11 cellular contexts compared by ENCODE assay signal in the genomic region with DNA sequence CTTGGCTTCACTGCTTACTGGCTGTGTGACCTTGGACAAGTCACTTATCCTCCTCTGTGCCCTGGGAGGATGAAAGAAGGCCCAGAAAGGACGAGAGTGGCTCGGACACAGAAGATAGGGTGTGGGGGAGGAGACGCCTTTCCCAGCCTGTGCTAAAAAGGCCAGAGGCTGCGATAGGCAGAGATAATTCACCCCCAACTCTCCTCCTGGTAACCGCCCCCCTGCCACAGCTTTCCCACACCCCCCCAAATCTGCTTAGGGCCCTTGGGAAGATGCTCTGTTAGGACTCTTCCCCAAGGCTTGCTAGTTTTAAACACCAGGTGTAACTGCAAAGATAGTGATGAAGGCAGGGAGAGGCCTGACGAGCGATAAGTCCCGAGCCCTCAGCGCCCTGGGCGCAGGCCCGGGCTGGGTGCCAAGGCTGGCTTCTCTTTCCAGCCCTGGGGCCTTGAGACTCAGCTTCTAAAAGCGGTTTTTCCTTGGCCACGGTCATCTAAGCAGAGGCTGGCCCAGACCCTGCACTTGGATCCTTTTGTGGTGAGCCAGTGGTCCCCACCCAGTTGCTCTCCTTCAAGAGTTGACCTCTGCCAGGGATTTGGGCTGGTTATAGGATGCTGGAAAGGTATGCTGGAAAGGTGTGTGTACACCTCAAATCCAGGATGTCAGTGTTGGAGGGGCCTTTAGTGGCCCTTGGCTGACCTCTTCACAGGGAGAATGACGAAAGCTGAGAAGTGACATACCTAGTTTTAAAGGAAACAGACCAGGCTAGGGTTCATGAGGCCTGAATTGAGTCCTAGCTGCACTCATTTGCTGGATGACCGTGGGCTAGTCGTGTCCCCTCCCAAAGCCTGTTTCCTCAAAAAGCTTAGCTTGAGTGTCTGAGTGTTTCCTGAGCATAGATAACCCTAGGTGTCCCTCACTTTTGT. TPM values are rescaled to one million over a fixed set of nuclear protein-coding genes. Genes with fewer than 3 reads are reported as not detected.
DNase-seq lines count a peak whose midpoint lies in the region; ATAC-seq, FAIRE-seq and TF ChIP-seq lines count a peak whose summit lies in the region.
"Had no signal": no experiment of that assay in that cellular context is flagged by ENCODE, and none has a peak within 500 bp of the region (broad histone marks: within the 10 kb centered on the region; RNA-seq: fewer than 3 reads in every experiment).

No MANE protein-coding gene starts in this region.

- CTCF ChIA-PET in H1 (lab: Charles Lee; ENCODE audit: partially characterized antibody), result interaction anchor here (1.3 to 21.5 kb wide), 5 partner anchors 13 to 144 kb away, joined by 3 to 299 read pairs (median 57); a partner anchor contains a TSS

- TF ChIP-seq CTCF in OCI-LY3 (IDR thresholded peaks at IDR 0.05; ENCODE audit: low read depth, low read length) (no peak), H1 (IDR thresholded peaks at IDR 0.05; ENCODE audit: control extremely low read depth in 1 of 3, insufficient read depth in 1 of 3, low read depth in 1 of 3, low read length in 3 of 3) (no peak), neutrophil (IDR thresholded peaks at IDR 0.05) (no peak), glutamatergic neuron (IDR thresholded peaks at IDR 0.05; ENCODE audit: partially characterized antibody, unreplicated experiment) (no peak)

- TF ChIP-seq POLR2A in H1 (IDR thresholded peaks at IDR 0.05; ENCODE audit: control extremely low read depth in 1 of 2, low read depth in 2 of 2, low read length in 2 of 2) (no peak), H54 (IDR thresholded peaks at IDR 0.05; ENCODE audit: low read depth, low read length) (no peak)

- H3K14ac ChIP-seq in H1 (ENCODE audit: insufficient read length), result no peak overlapping the region

- DNase-seq in AG20443 (ENCODE audit: low spot score) (peak; percentile 57), H1 (ENCODE audit: low read depth in 1 of 2, low spot score in 2 of 2) (no peak), H54 (ENCODE audit: insufficient read length, low spot score) (no peak), glutamatergic neuron (no peak)
- DNase-seq in effector CD4-positive, alpha-beta T cell, result no peak
- DNase-seq: activated CD4-positive, alpha-beta T cell treated with anti-CD3 and anti-CD28 coated beads for 48 hours; stimulated activated naive CD8-positive, alpha-beta T cell treated with anti-CD3 and anti-CD28 coated beads, Interleukin-15, amount 100 ng/mL, for 72 hours had no signal

- no peak overlapping the region for H4K5ac ChIP-seq in H1 (ENCODE audit: insufficient read length, low read depth, low read length)

- H3K27ac ChIP-seq in OCI-LY3 (ENCODE audit: low read length) (peak overlapping the region; percentile 62), H1 (ENCODE audit: low read depth, low read length) (no peak overlapping the region; the same call in 1 of the 2 replicates), neutrophil (peak overlapping the region; percentile 99)

- peaks cover 5% of the 10 kb centered on the region for H3K9me3 Mint-ChIP-seq in glutamatergic neuron (ENCODE audit: unreplicated experiment)
- H3K9me3 Mint-ChIP-seq: central memory CD8-positive, alpha-beta T cell; stimulated activated naive CD8-positive, alpha-beta T cell treated with anti-CD3 and anti-CD28 coated beads, Interleukin-15, amount 100 ng/mL, for 72 hours had no signal

- H4K20me1 ChIP-seq in OCI-LY3 (ENCODE audit: insufficient read depth, low read length) (no peaks in the 10 kb centered on the region), H1 (replicated peaks in 1 of 2; ENCODE audit: control insufficient read depth in 1 of 2, insufficient read depth in 2 of 2, low read length in 2 of 2) (no peaks in the 10 kb centered on the region)

- no peak for TF ChIP-seq RAD21 in H1 (IDR thresholded peaks at IDR 0.05 in 1 of 2, conservative IDR thresholded peaks at IDR 0.05 in 1 of 2; ENCODE audit: low read depth in 2 of 2, low read length in 2 of 2)

- peaks cover 27% of the 10 kb centered on the region for H3K23me2 ChIP-seq in H1 (ENCODE audit: low read depth, low read length)

- TF ChIP-seq EP300 in H1 (IDR thresholded peaks at IDR 0.05; ENCODE audit: borderline replicate concordance in 1 of 2, low read depth in 2 of 2, low read length in 2 of 2), result no peak

- H3K9ac ChIP-seq in OCI-LY3 (ENCODE audit: low read length) (no peak overlapping the region), H1 (replicated peaks in 1 of 4; ENCODE audit: extremely low read depth in 1 of 4, low read depth in 3 of 4, low read length in 3 of 4) (no peak overlapping the region)

- no peak overlapping the region for H2BK20ac ChIP-seq in H1 (ENCODE audit: low read length)

- H3K36me3 ChIP-seq in OCI-LY3 (replicated peaks; ENCODE audit: low read depth, low read length) (peaks cover 15% of the 10 kb centered on the region), H1 (ENCODE audit: control insufficient read depth in 2 of 4, insufficient read depth in 4 of 4, low read length in 3 of 4) (no peaks in the 10 kb centered on the region), neutrophil (no peaks in the 10 kb centered on the region)

- POLR2A ChIA-PET in H1 (lab: Charles Lee; ENCODE audit: partially characterized antibody), result no interaction called here

- H2AK5ac ChIP-seq in H1 (ENCODE audit: low read depth, low read length), result peak overlapping the region; percentile 11; the same call in 1 of the 2 replicates

- H3K23ac ChIP-seq in H1 (ENCODE audit: insufficient read length), result no peak overlapping the region

- H2AFZ ChIP-seq in OCI-LY3 (ENCODE audit: low read depth, low read length), result no peak overlapping the region
- H2AFZ ChIP-seq in H1 (ENCODE audit: low read length), result no peak overlapping the region

- H3K4me3 ChIP-seq in OCI-LY3 (ENCODE audit: low read length) (no peak overlapping the region), H1 (ENCODE audit: extremely low read depth in 1 of 4, insufficient read depth in 2 of 4, low read depth in 3 of 4, low read length in 4 of 4) (no peak overlapping the region), neutrophil (ENCODE audit: low read depth in 1 of 2, low read length in 1 of 2) (no peak overlapping the region)

- no peak overlapping the region for H3K56ac ChIP-seq in H1 (replicated peaks; ENCODE audit: insufficient read length, low read depth, low read length)

- no peaks in the 10 kb centered on the region for H3K36me3 Mint-ChIP-seq in glutamatergic neuron (ENCODE audit: unreplicated experiment)

- H2BK15ac ChIP-seq in H1 (ENCODE audit: low read length), result peak overlapping the region; percentile 9

- no peaks in the 10 kb centered on the region for H3K27me3 ChIP-seq in OCI-LY3 (ENCODE audit: low read depth, low read length)
- H3K27me3 ChIP-seq in H1 (replicated peaks in 1 of 4; ENCODE audit: control insufficient read depth in 3 of 4, extremely low read depth in 1 of 4, insufficient read depth in 3 of 4, low read length in 3 of 4), result peaks cover 2 to 17% (median 15%) of the 10 kb centered on the region in 4 experiments; a peak in 6 of 7 replicates
- H3K27me3 ChIP-seq in neutrophil, result no peaks in the 10 kb centered on the region

- no peak overlapping the region for H3K27ac Mint-ChIP-seq in glutamatergic neuron (ENCODE audit: unreplicated experiment)

- H4K8ac ChIP-seq in H1 (ENCODE audit: extremely low read depth, insufficient read depth, low read length), result no peak overlapping the region; the same call in 1 of the 2 replicates

- no peak overlapping the region for H2BK120ac ChIP-seq in H1 (replicated peaks; ENCODE audit: low read depth, low read length)

- H3K9me3 ChIP-seq in OCI-LY3 (ENCODE audit: insufficient read depth, low read length) (no peaks in the 10 kb centered on the region), H1 (ENCODE audit: insufficient read depth in 2 of 2, low read depth in 1 of 2, low read length in 1 of 2) (no peaks in the 10 kb centered on the region), neutrophil (no peaks in the 10 kb centered on the region)

- H3K18ac ChIP-seq in H1 (ENCODE audit: extremely low read depth, low read length), result no peak overlapping the region

- H3K4ac ChIP-seq in H1 (replicated peaks; ENCODE audit: insufficient read length, low read depth, low read length), result no peak overlapping the region

- H3K79me2 ChIP-seq in OCI-LY3 (ENCODE audit: low read length) (peaks cover 37% of the 10 kb centered on the region), H1 (ENCODE audit: control insufficient read depth in 1 of 2, insufficient read depth in 2 of 2, low read length in 2 of 2) (no peaks in the 10 kb centered on the region)

- H3K4me1 ChIP-seq in OCI-LY3 (ENCODE audit: low read length), result peaks cover 38% of the 10 kb centered on the region
- H3K4me1 ChIP-seq in H1 (replicated peaks in 1 of 4; ENCODE audit: control insufficient read depth in 3 of 4, insufficient read depth in 4 of 4, low read length in 3 of 4), result peaks cover 0 to 9% (median 7%) of the 10 kb centered on the region in 4 experiments; a peak in 6 of 7 replicates
- peaks cover 14 to 22% of the 10 kb centered on the region in 2 experiments for H3K4me1 ChIP-seq in neutrophil (ENCODE audit: control insufficient read depth in 1 of 2, insufficient read depth in 1 of 2, low read depth in 1 of 2, low read length in 1 of 2)

- no peak for FAIRE-seq in H1 (lab: Jason Lieb, UNC)
- FAIRE-seq in H54 (lab: Jason Lieb, UNC), result no peak

- WGBS in H1 (ENCODE audit: extremely low coverage in 1 of 2, insufficient coverage in 1 of 2, insufficient read length in 1 of 2, insufficient replicate concordance in 2 of 2, low coverage in 1 of 2, low lambda C conversion rate in 2 of 2, missing lambda C conversion rate in 1 of 2), 2 experiments, result 92% methylated on average over 11 of the region's 16 CpGs; no CpG with 5 or more reads in 1 of the 2 experiments

- peak overlapping the region; percentile 25 for H4K91ac ChIP-seq in H1 (replicated peaks; ENCODE audit: insufficient read length, low read length)

- H3K27me3 Mint-ChIP-seq in glutamatergic neuron (ENCODE audit: unreplicated experiment), result peaks cover 7% of the 10 kb centered on the region
- H3K27me3 Mint-ChIP-seq: central memory CD8-positive, alpha-beta T cell; stimulated activated naive CD8-positive, alpha-beta T cell treated with anti-CD3 and anti-CD28 coated beads, Interleukin-15, amount 100 ng/mL, for 72 hours had no signal

- H3K79me1 ChIP-seq in H1 (ENCODE audit: low read depth, low read length), result no peaks in the 10 kb centered on the region

- peaks cover 2% of the 10 kb centered on the region for H3K4me1 Mint-ChIP-seq in glutamatergic neuron (ENCODE audit: low read depth, unreplicated experiment)

- H3K4me3 Mint-ChIP-seq in glutamatergic neuron (ENCODE audit: unreplicated experiment), result no peak overlapping the region

- H2BK12ac ChIP-seq in H1 (ENCODE audit: low read depth, low read length), result peak overlapping the region; percentile 72; the same call in 1 of the 2 replicates

- H2BK5ac ChIP-seq in H1 (ENCODE audit: low read depth, low read length), result no peak overlapping the region

- H3K4me2 ChIP-seq in OCI-LY3 (ENCODE audit: low read length) (peak overlapping the region; percentile 80), H1 (ENCODE audit: insufficient read depth in 1 of 2, low read depth in 2 of 2, low read length in 2 of 2) (no peak overlapping the region)

- ATAC-seq in HG02588 (IDR thresholded peaks at IDR 0.05; ENCODE audit: unreplicated experiment), result no peak
- ATAC-seq: stimulated activated naive CD8-positive, alpha-beta T cell treated with anti-CD3 and anti-CD28 coated beads, Interleukin-15, amount 100 ng/mL, for 72 hours had no signal

RNA-seq across cellular contexts. Expression of a gene that starts 3.4 kb away (rescaled TPM):
- total RNA-seq in H1 (2021; fragmentation: NEBNext Ultra II Directional; extraction: Animal tissue kit (Norgen Biotek cat#: 25700)), result 13.1 and 14.1 TPM in 2 replicates
- polyA plus RNA-seq in H1 (2011; rRNA removed), result 5.2 and 6.1 TPM in 2 replicates
- 6.2 TPM for polyA plus RNA-seq in H1 (2011; cell fraction: cytosol; rRNA removed)
- 11.6 TPM for polyA plus RNA-seq in H1 (2011; cell fraction: nucleus; rRNA removed)
- 13.3 to 16.7 TPM (median 15.0 TPM) in 4 replicates for polyA plus RNA-seq in H1 (2012, experiment 1 of 2)
- polyA plus RNA-seq in H1 (2012, experiment 2 of 2), result 9.9 TPM
- 6.4 TPM for polyA plus RNA-seq in H1 (2013, experiment 1 of 2)
- 6.6 TPM for polyA plus RNA-seq in H1 (2013, experiment 2 of 2)
- polyA minus RNA-seq in H1 (2011; rRNA and poly(A)+ RNA removed), result 3.9 and 6.5 TPM in 2 replicates
- polyA minus RNA-seq in H1 (2011; cell fraction: cytosol; rRNA and poly(A)+ RNA removed), result 7.4 TPM
- 6.0 TPM for polyA minus RNA-seq in H1 (2011; cell fraction: nucleus; rRNA and poly(A)+ RNA removed)
- 74.0 TPM for total RNA-seq in glutamatergic neuron (ENCODE audit: unreplicated experiment)

RNA-seq across cellular contexts. Expression of a gene that starts 11.9 kb away (rescaled TPM):
- total RNA-seq in H1 (2021; fragmentation: NEBNext Ultra II Directional; extraction: Animal tissue kit (Norgen Biotek cat#: 25700)), result not detected in 2 replicates
- 0.12 and 0.36 TPM in 2 replicates for polyA plus RNA-seq in H1 (2011; rRNA removed)
- polyA plus RNA-seq in H1 (2011; cell fraction: cytosol; rRNA removed), result 0.18 TPM
- polyA plus RNA-seq in H1 (2011; cell fraction: nucleus; rRNA removed), result 0.27 TPM
- 0.31 to 0.65 TPM in 2 of 4 replicates, not detected in the others for polyA plus RNA-seq in H1 (2012, experiment 1 of 2)
- polyA plus RNA-seq in H1 (2012, experiment 2 of 2), result 0.43 TPM
- polyA plus RNA-seq in H1 (2013, experiment 1 of 2), result 0.36 TPM
- 0.33 TPM for polyA plus RNA-seq in H1 (2013, experiment 2 of 2)
- not detected in 2 replicates for polyA minus RNA-seq in H1 (2011; rRNA and poly(A)+ RNA removed)
- polyA minus RNA-seq in H1 (2011; cell fraction: cytosol; rRNA and poly(A)+ RNA removed), result not detected
- polyA minus RNA-seq in H1 (2011; cell fraction: nucleus; rRNA and poly(A)+ RNA removed), result not detected
- 1.3 TPM for total RNA-seq in glutamatergic neuron (ENCODE audit: unreplicated experiment)

RNA-seq across cellular contexts. Expression of a gene that starts 24.0 kb away (rescaled TPM):
- total RNA-seq in H1 (2021; fragmentation: NEBNext Ultra II Directional; extraction: Animal tissue kit (Norgen Biotek cat#: 25700)), result 5.8 and 5.9 TPM in 2 replicates
- polyA plus RNA-seq in H1 (2011; rRNA removed), result 5.2 and 5.7 TPM in 2 replicates
- 3.9 TPM for polyA plus RNA-seq in H1 (2011; cell fraction: cytosol; rRNA removed)
- polyA plus RNA-seq in H1 (2011; cell fraction: nucleus; rRNA removed), result 12.4 TPM
- 6.3 to 11.5 TPM (median 8.1 TPM) in 4 replicates for polyA plus RNA-seq in H1 (2012, experiment 1 of 2)
- polyA plus RNA-seq in H1 (2012, experiment 2 of 2), result 3.9 TPM
- 3.4 TPM for polyA plus RNA-seq in H1 (2013, experiment 1 of 2)
- polyA plus RNA-seq in H1 (2013, experiment 2 of 2), result 3.4 TPM
- polyA minus RNA-seq in H1 (2011; rRNA and poly(A)+ RNA removed), result 2.6 and 3.1 TPM in 2 replicates
- 2.9 TPM for polyA minus RNA-seq in H1 (2011; cell fraction: cytosol; rRNA and poly(A)+ RNA removed)
- 4.2 TPM for polyA minus RNA-seq in H1 (2011; cell fraction: nucleus; rRNA and poly(A)+ RNA removed)
- 95.0 TPM for total RNA-seq in glutamatergic neuron (ENCODE audit: unreplicated experiment)

RNA-seq across cellular contexts. Expression of a gene that starts 47.5 kb away (rescaled TPM):
- total RNA-seq in H1 (2021; fragmentation: NEBNext Ultra II Directional; extraction: Animal tissue kit (Norgen Biotek cat#: 25700)), result 80.4 and 88.1 TPM in 2 replicates
- 14.1 and 27.3 TPM in 2 replicates for polyA plus RNA-seq in H1 (2011; rRNA removed)
- 9.3 TPM for polyA plus RNA-seq in H1 (2011; cell fraction: cytosol; rRNA removed)
- polyA plus RNA-seq in H1 (2011; cell fraction: nucleus; rRNA removed), result 112 TPM
- 59.0 to 109 TPM (median 93.2 TPM) in 4 replicates for polyA plus RNA-seq in H1 (2012, experiment 1 of 2)
- 56.3 TPM for polyA plus RNA-seq in H1 (2012, experiment 2 of 2)
- polyA plus RNA-seq in H1 (2013, experiment 1 of 2), result 109 TPM
- polyA plus RNA-seq in H1 (2013, experiment 2 of 2), result 85.3 TPM
- polyA minus RNA-seq in H1 (2011; rRNA and poly(A)+ RNA removed), result 50.2 and 51.4 TPM in 2 replicates
- polyA minus RNA-seq in H1 (2011; cell fraction: cytosol; rRNA and poly(A)+ RNA removed), result 33.6 TPM
- polyA minus RNA-seq in H1 (2011; cell fraction: nucleus; rRNA and poly(A)+ RNA removed), result 122 TPM
- total RNA-seq in glutamatergic neuron (ENCODE audit: unreplicated experiment), result 10.1 TPM

RNA-seq across cellular contexts. Expression of a gene that starts 58.8 kb away (rescaled TPM):
- 17.8 and 18.3 TPM in 2 replicates for total RNA-seq in H1 (2021; fragmentation: NEBNext Ultra II Directional; extraction: Animal tissue kit (Norgen Biotek cat#: 25700))
- polyA plus RNA-seq in H1 (2011; rRNA removed), result 121 and 154 TPM in 2 replicates
- polyA plus RNA-seq in H1 (2011; cell fraction: cytosol; rRNA removed), result 49.3 TPM
- 74.7 TPM for polyA plus RNA-seq in H1 (2011; cell fraction: nucleus; rRNA removed)
- polyA plus RNA-seq in H1 (2012, experiment 1 of 2), result 14.5 to 28.8 TPM (median 21.8 TPM) in 4 replicates
- polyA plus RNA-seq in H1 (2012, experiment 2 of 2), result 16.0 TPM
- 17.4 TPM for polyA plus RNA-seq in H1 (2013, experiment 1 of 2)
- polyA plus RNA-seq in H1 (2013, experiment 2 of 2), result 17.7 TPM
- polyA minus RNA-seq in H1 (2011; rRNA and poly(A)+ RNA removed), result 63.4 and 70.8 TPM in 2 replicates
- polyA minus RNA-seq in H1 (2011; cell fraction: cytosol; rRNA and poly(A)+ RNA removed), result 22.0 TPM
- polyA minus RNA-seq in H1 (2011; cell fraction: nucleus; rRNA and poly(A)+ RNA removed), result 45.0 TPM
- total RNA-seq in glutamatergic neuron (ENCODE audit: unreplicated experiment), result 36.9 TPM

Comparison
In these comparisons a context has a peak if more than half of its experiments do, and no peak if none do; other contexts are left out.
1. RNA of a gene that starts 24.0 kb away (total RNA-seq): 95.0 TPM in glutamatergic neuron (single experiment); 5.8 to 5.9 TPM in H1; every median in the first group is over 10 times any median in the second.